ENCODE assay signal across 18 cellular contexts in genomic region chr3:107112356-107112755, GRCh38.
DNase-seq lines count a peak whose midpoint lies in the region; ATAC-seq, FAIRE-seq and TF ChIP-seq lines count a peak whose summit lies in the region.
"Had no signal": no experiment of that assay in that cellular context is flagged by ENCODE, and none has a peak within 500 bp of the region (broad histone marks: within the 10 kb centered on the region; RNA-seq: fewer than 3 reads in every experiment).

No MANE protein-coding gene starts in this region.

- H3K4me1 ChIP-seq in HepG2 (ENCODE audit: insufficient read depth, low read length) (no peaks in the 10 kb centered on the region), right lobe of liver (no peaks in the 10 kb centered on the region), GM12878 (ENCODE audit: control insufficient read depth, insufficient read depth, low read length) (no peaks in the 10 kb centered on the region)
- H3K4me1 ChIP-seq: HAP-1 had no signal

- H3K4me2 ChIP-seq in HepG2 (ENCODE audit: low read depth, low read length) (no peak overlapping the region), GM12878 (ENCODE audit: control insufficient read depth, insufficient read depth) (no peak overlapping the region)
- H3K4me2 ChIP-seq: BLaER1 treated with 17β-estradiol and CSF1 and Interleukin-3, amounts not matched to agents 10 nM and 100 nM had no signal

- RAD21 ChIA-PET in GM12878 (lab: Charles Lee; ENCODE audit: unreplicated experiment), result no interaction called here

- H3K27me3 ChIP-seq in HepG2 (ENCODE audit: control insufficient read depth in 1 of 2, insufficient read depth in 2 of 2, low read length in 2 of 2) (no peaks in the 10 kb centered on the region), right lobe of liver (no peaks in the 10 kb centered on the region), GM12878 (replicated peaks in 1 of 2; ENCODE audit: control insufficient read depth in 2 of 2, insufficient read depth in 2 of 2, low read length in 1 of 2) (no peaks in the 10 kb centered on the region)
- H3K27me3 ChIP-seq: BLaER1 treated with 17β-estradiol and CSF1 and Interleukin-3, amounts not matched to agents 10 nM and 100 nM had no signal

- no peaks in the 10 kb centered on the region for H3K79me2 ChIP-seq in HepG2 (ENCODE audit: insufficient read depth, low read length)
- no peaks in the 10 kb centered on the region for H3K79me2 ChIP-seq in GM12878 (ENCODE audit: control insufficient read depth, insufficient read depth, low read length)

- DNase-seq in HepG2 (ENCODE audit: low spot score) (no peak), right lobe of liver (no peak), NCI-H69 (lab: John Stamatoyannopoulos, UW) (peak; percentile 12), GM12878 (ENCODE audit: low read depth, low spot score) (no peak), mesenteric fat pad (ENCODE audit: low spot score) (no peak), NAMALWA (ENCODE audit: low spot score) (no peak)
- DNase-seq: 8988T; Calu3; CD8-positive, alpha-beta T cell; DMS79 treated with DMSO at 0.1 percent for 48 hours; GF-D8; GM23248; HFFc6 had no signal

- BruUV-seq in HepG2 (replicated peaks; lab: Mats Ljungman, UMichigan) (no TSS peak), GM12878 (replicated peaks; lab: Mats Ljungman, UMichigan) (no TSS peak)

- H3K27ac ChIP-seq in HepG2 (ENCODE audit: extremely low read length, insufficient read depth, low read length) (no peak overlapping the region), right lobe of liver (no peak overlapping the region), GM12878 (ENCODE audit: control insufficient read depth, insufficient read depth) (no peak overlapping the region)
- H3K27ac ChIP-seq: BLaER1 treated with 17β-estradiol and CSF1 and Interleukin-3, amounts not matched to agents 10 nM and 100 nM; GM23248 had no signal

- 0% methylated on average over 1 of the region's 1 CpG for WGBS in HepG2 (ENCODE audit: low lambda C conversion rate)
- 88% methylated on average over 1 of the region's 1 CpG for WGBS in right lobe of liver (ENCODE audit: insufficient coverage, low coverage, low lambda C conversion rate, missing lambda C conversion rate)
- WGBS in GM12878 (ENCODE audit: insufficient coverage, insufficient replicate concordance, low lambda C conversion rate, missing lambda C conversion rate), result 0% methylated on average over 1 of the region's 1 CpG

- no peak overlapping the region for H3K4me3 ChIP-seq in HepG2 (replicated peaks in 1 of 3; ENCODE audit: insufficient read depth in 1 of 3, low read depth in 2 of 3, low read length in 3 of 3)
- H3K4me3 ChIP-seq in right lobe of liver, result no peak overlapping the region
- H3K4me3 ChIP-seq in GM12878, result no peak overlapping the region
- H3K4me3 ChIP-seq: BLaER1 treated with 17β-estradiol and CSF1 and Interleukin-3, amounts not matched to agents 10 nM and 100 nM; GM23248; HAP-1 had no signal

- no peak for ATAC-seq in HepG2
- ATAC-seq in right lobe of liver, result no peak
- ATAC-seq in GM12878, result no peak
- no peak for ATAC-seq in GM18858 (IDR thresholded peaks at IDR 0.05; ENCODE audit: unreplicated experiment)
- ATAC-seq: CD8-positive, alpha-beta T cell had no signal

- TF ChIP-seq POLR2A in HepG2 (IDR thresholded peaks at IDR 0.05; ENCODE audit: insufficient read depth in 1 of 2, low read depth in 2 of 2, low read length in 2 of 2), result no peak
- TF ChIP-seq POLR2A in right lobe of liver (IDR thresholded peaks at IDR 0.05), result no peak
- no peak for TF ChIP-seq POLR2A in GM12878 (IDR thresholded peaks at IDR 0.05; ENCODE audit: low read depth, low read length)

- TF ChIP-seq EP300 in HepG2 (IDR thresholded peaks at IDR 0.05; ENCODE audit: low read depth in 2 of 2, low read length in 2 of 2), result no peak
- no peak for TF ChIP-seq EP300 in HepG2 (CRISPR knock-in tag; IDR thresholded peaks at IDR 0.05; ENCODE audit: borderline replicate concordance)
- no peak for TF ChIP-seq EP300 in GM12878 (IDR thresholded peaks at IDR 0.05; ENCODE audit: borderline replicate concordance in 1 of 2, control insufficient read depth in 1 of 2, low read depth in 2 of 2, low read length in 2 of 2)

- intact Hi-C loops in HepG2 (cut with micrococcal nuclease; ENCODE audit: unreplicated experiment) (no loop called here), right lobe of liver (cut with DNase I) (no loop called here), GM12878 (cut with micrococcal nuclease; ENCODE audit: unreplicated experiment) (no loop called here)

- H3K9me3 ChIP-seq in HepG2 (ENCODE audit: low read length), result no peaks in the 10 kb centered on the region
- H3K9me3 ChIP-seq in right lobe of liver, result no peaks in the 10 kb centered on the region
- no peaks in the 10 kb centered on the region for H3K9me3 ChIP-seq in GM12878 (replicated peaks; ENCODE audit: control insufficient read depth, insufficient read depth, low read length)
- H3K9me3 ChIP-seq: BLaER1 treated with 17β-estradiol and CSF1 and Interleukin-3, amounts not matched to agents 10 nM and 100 nM; HAP-1 had no signal

- H2AFZ ChIP-seq in HepG2 (ENCODE audit: low read length) (no peak overlapping the region), GM12878 (ENCODE audit: control insufficient read depth, low read depth, low read length) (no peak overlapping the region)
- H2AFZ ChIP-seq: GM23248 had no signal

- in situ Hi-C loops in HepG2 (cut with HindIII; ENCODE audit: extremely low pct_ligation_motif_present, low pct_unique_long_range_greater_than_20kb), result no loop called here
- in situ Hi-C loops in GM12878 (cut with MboI), result no loop called here

- SMC1A ChIA-PET in GM12878 (lab: Charles Lee; ENCODE audit: uncharacterized antibody, unreplicated experiment), result no interaction called here

- CTCF ChIA-PET in HepG2 (lab: Yijun Ruan, JAX; ENCODE audit: low intra/inter-chr PET ratio, low total read pairs), result no interaction called here
- CTCF ChIA-PET in GM12878 (lab: Yijun Ruan, JAX), result interaction anchor here (0.7 kb wide), 1 partner anchor 161 kb away, joined by 3 read pairs; no protein-coding TSS in a partner anchor

- FAIRE-seq in HepG2 (lab: Jason Lieb, UNC), result no peak
- no peak for FAIRE-seq in GM12878 (lab: Jason Lieb, UNC)
- FAIRE-seq: GM19239, HTR-8/SVneo had no signal

- H3K36me3 ChIP-seq in HepG2 (replicated peaks in 1 of 2; ENCODE audit: control insufficient read depth in 1 of 2, insufficient read depth in 2 of 2, low read length in 2 of 2), result no peaks in the 10 kb centered on the region
- H3K36me3 ChIP-seq in right lobe of liver, result no peaks in the 10 kb centered on the region
- H3K36me3 ChIP-seq in GM12878 (ENCODE audit: control insufficient read depth in 2 of 2, insufficient read depth in 2 of 2, low read length in 1 of 2), result no peaks in the 10 kb centered on the region
- H3K36me3 ChIP-seq: BLaER1 treated with 17β-estradiol and CSF1 and Interleukin-3, amounts not matched to agents 10 nM and 100 nM; HAP-1 had no signal

- POLR2A ChIA-PET in HepG2 (lab: Yijun Ruan, JAX), result no interaction called here
- POLR2A ChIA-PET in GM12878 (lab: Charles Lee), result no interaction called here

- no peak for TF ChIP-seq CTCF in HepG2 (CRISPR knock-in tag; IDR thresholded peaks at IDR 0.05)
- TF ChIP-seq CTCF in right lobe of liver (IDR thresholded peaks at IDR 0.05), result no peak
- TF ChIP-seq CTCF in GM12878 (IDR thresholded peaks at IDR 0.05 in 2 of 3, conservative IDR thresholded peaks at IDR 0.05 in 1 of 3; ENCODE audit: control insufficient read depth in 2 of 3, extremely low read depth in 1 of 3, insufficient read depth in 1 of 3, low read depth in 3 of 3, low read length in 3 of 3), result no peak

- H3K9ac ChIP-seq in HepG2 (ENCODE audit: insufficient read depth, low read depth, low read length), result no peak overlapping the region
- no peak overlapping the region for H3K9ac ChIP-seq in GM12878 (ENCODE audit: control insufficient read depth, insufficient read depth, low read length)
- H3K9ac ChIP-seq: BLaER1 treated with 17β-estradiol and CSF1 and Interleukin-3, amounts not matched to agents 10 nM and 100 nM; GM23248 had no signal

- H4K20me1 ChIP-seq in HepG2 (ENCODE audit: insufficient read depth, low read length) (no peaks in the 10 kb centered on the region), GM12878 (ENCODE audit: control insufficient read depth, insufficient read depth) (no peaks in the 10 kb centered on the region)
- H4K20me1 ChIP-seq: BLaER1 treated with 17β-estradiol and CSF1 and Interleukin-3, amounts not matched to agents 10 nM and 100 nM had no signal

- no peak for TF ChIP-seq RAD21 in HepG2 (CRISPR knock-in tag; IDR thresholded peaks at IDR 0.05)
- no peak for TF ChIP-seq RAD21 in GM12878 (IDR thresholded peaks at IDR 0.05; ENCODE audit: insufficient read depth, low read depth, low read length)

TF ChIP-seq in HepG2, 621 proteins besides CTCF, POLR2A, EP300 and RAD21 (continues in another document):
- TF ChIP-seq ZNF235 (CRISPR knock-in tag; IDR thresholded peaks at IDR 0.05; ENCODE audit: borderline replicate concordance) (no peak), LCORL (IDR thresholded peaks at IDR 0.05) (peak; percentile 68), LCORL (CRISPR knock-in tag; IDR thresholded peaks at IDR 0.05) (no peak)

TF ChIP-seq in GM12878, 131 proteins besides CTCF, POLR2A, EP300 and RAD21:
- TF ChIP-seq LARP7 (IDR thresholded peaks at IDR 0.05), result no peak
- peak; percentile 61 for TF ChIP-seq SMAD1 (IDR thresholded peaks at IDR 0.05; ENCODE audit: low read depth, partially characterized antibody)
- TF ChIP-seq BRCA1 (IDR thresholded peaks at IDR 0.05; ENCODE audit: low read depth, low read length), result no peak

Comparison
In these comparisons a context has a peak if more than half of its experiments do, and no peak if none do; other contexts are left out.
1. Of the 75 proteins assayed by ChIP-seq in both HepG2 and GM12878: peak only in HepG2: none; only in GM12878: SMAD1; in both: none; in neither: 74.